Comparison of ENCODE assay signal across 8 cellular contexts in the genomic region with DNA sequence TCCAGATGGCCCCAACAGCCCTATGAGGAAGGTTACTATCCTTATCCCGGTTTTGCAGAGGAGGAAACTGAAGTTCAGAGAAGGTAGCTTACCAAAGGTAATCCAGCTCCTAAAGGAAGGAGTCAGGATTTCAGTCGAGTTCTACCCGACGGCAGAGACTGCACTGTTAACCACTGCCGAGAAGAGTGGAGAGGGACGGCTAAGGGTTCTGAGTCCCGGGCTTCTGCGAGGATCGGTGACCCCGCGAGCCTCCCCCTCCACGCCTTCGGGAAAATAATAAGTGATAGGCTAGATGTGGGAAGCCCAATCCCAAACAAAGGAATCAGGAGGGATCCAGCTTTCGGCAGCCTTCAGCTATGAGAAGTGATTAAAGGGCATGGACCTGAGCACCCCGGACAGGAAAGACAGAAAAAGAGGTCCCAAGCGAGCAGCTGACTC. TPM values are rescaled to one million over a fixed set of nuclear protein-coding genes. Genes with fewer than 3 reads are reported as not detected.
A peak's percentile ranks its signal among the peaks of the same experiment; 100 is the strongest.
DNase-seq lines count a peak whose midpoint lies in the region; ATAC-seq and TF ChIP-seq lines count a peak whose summit lies in the region.

No MANE protein-coding gene starts in this region.

- H3K4me1 ChIP-seq in HUES64 (ENCODE audit: insufficient read depth, low read length): peaks cover 36% of the 10 kb centered on the region

- no peaks in the 10 kb centered on the region for H3K27me3 ChIP-seq in HUES64 (ENCODE audit: insufficient read depth, low read length)

- TF ChIP-seq CTCF in coronary artery (IDR thresholded peaks at IDR 0.05): no peak

- peak overlapping the region; percentile 76 to 97 (median 94) for H3K4me3 Mint-ChIP-seq in naive B cell

- H3K36me3 Mint-ChIP-seq in naive B cell: no peaks in the 10 kb centered on the region

- peak overlapping the region; percentile 84 for H3K4me3 ChIP-seq in HUES64 (ENCODE audit: low read length)
- H3K4me3 ChIP-seq in coronary artery: peak overlapping the region; percentile 81

- peak overlapping the region; percentile 82 to 97 (median 92) for H3K27ac Mint-ChIP-seq in naive B cell

- 4% methylated on average over 16 of the region's 16 CpGs for WGBS in HUES64

- H3K27ac ChIP-seq in HUES64 (ENCODE audit: low read depth, low read length): peak overlapping the region; percentile 31; the same call in 1 of the 2 replicates
- peak overlapping the region; percentile 95 to 97 for H3K27ac ChIP-seq in coronary artery

- no peaks in the 10 kb centered on the region for H3K27me3 Mint-ChIP-seq in naive B cell

- DNase-seq in NCI-H510A treated with DMSO at 0.1 percent for 48 hours (lab: John Stamatoyannopoulos, UW) (peak; percentile 72), NCI-H510A (lab: John Stamatoyannopoulos, UW) (no peak), coronary artery (ENCODE audit: low spot score) (no peak), naive B cell (no peak), C1 segment of cervical spinal cord (lab: John Stamatoyannopoulos, UW) (no peak)

- H3K4me1 Mint-ChIP-seq in naive B cell: peaks cover 29 to 39% (median 32%) of the 10 kb centered on the region in 3 donors

- no peaks in the 10 kb centered on the region for H3K9me3 Mint-ChIP-seq in naive B cell

- ATAC-seq in naive B cell (ENCODE audit: low read depth in 2 of 2): no peak
- no peak for ATAC-seq in GM18858 (IDR thresholded peaks at IDR 0.05; ENCODE audit: unreplicated experiment)
- no peak for ATAC-seq in activated CD4-positive, CD25-positive, alpha-beta regulatory T cell treated with anti-CD3 and anti-CD28 coated beads, Interleukin-2, amount 50 U/mL, for 24 hours

- no peaks in the 10 kb centered on the region for H3K36me3 ChIP-seq in HUES64 (ENCODE audit: insufficient read depth, low read length)

- H3K9ac ChIP-seq in HUES64 (ENCODE audit: low read depth, low read length): peak overlapping the region; percentile 66

- H3K9me3 ChIP-seq in HUES64 (ENCODE audit: insufficient read depth, low read depth, low read length): no peaks in the 10 kb centered on the region

RNA-seq across cellular contexts. Expression of a gene that starts 0.6 kb away (rescaled TPM):
- 6.8 TPM for polyA plus RNA-seq in HUES64 (2013, experiment 1 of 2)
- polyA plus RNA-seq in HUES64 (2013, experiment 2 of 2): 10.3 TPM
- 10 to 100 TPM in 1 of 6 donors, 1 to 10 TPM in 5; 1.2 to 10.3 (median 7.4) TPM for polyA plus RNA-seq in naive B cell (ENCODE audit: low read depth in 6 of 6)

RNA-seq across cellular contexts. Expression of a gene that starts 0.8 kb away (rescaled TPM):
- 0.40 TPM for polyA plus RNA-seq in HUES64 (2013, experiment 1 of 2)
- 0.63 TPM for polyA plus RNA-seq in HUES64 (2013, experiment 2 of 2)
- polyA plus RNA-seq in naive B cell (ENCODE audit: low read depth in 6 of 6): 10 to 100 TPM; 14.0 to 28.1 (median 18.6) TPM

RNA-seq across cellular contexts. Expression of a gene that starts 57.3 kb away (rescaled TPM):
- polyA plus RNA-seq in HUES64 (2013, experiment 1 of 2): 13,683 TPM
- 13,620 TPM for polyA plus RNA-seq in HUES64 (2013, experiment 2 of 2)
- not detected for polyA plus RNA-seq in naive B cell (ENCODE audit: low read depth in 6 of 6)
